1 cellular context compared by ENCODE assay signal in the genomic region with DNA sequence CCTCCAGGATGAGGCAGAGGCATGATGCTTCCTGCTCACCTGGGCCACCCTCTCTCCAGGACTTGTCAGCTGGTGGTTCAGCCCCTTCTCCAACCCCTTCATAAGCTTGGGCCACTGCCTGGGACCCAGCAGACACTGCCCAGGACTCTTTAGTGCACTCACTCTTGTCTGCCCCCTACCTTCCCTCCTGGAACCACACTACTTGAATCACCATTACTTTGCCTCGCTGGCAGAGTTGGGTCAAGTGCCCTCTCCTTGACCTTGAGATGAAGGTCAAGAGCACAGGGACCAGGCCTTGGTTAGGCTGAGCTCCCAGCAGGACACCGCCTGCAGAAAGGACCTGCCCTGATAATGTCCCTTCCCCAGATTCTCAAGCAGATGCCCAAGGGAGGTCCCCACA.
TF ChIP-seq lines count a peak whose summit lies in the region.

No MANE protein-coding gene starts in this region.

TF ChIP-seq in IMR-90, 13 proteins besides CTCF, POLR2A, EP300 and RAD21 (continued from another document):
- TF ChIP-seq, protein P1, sequence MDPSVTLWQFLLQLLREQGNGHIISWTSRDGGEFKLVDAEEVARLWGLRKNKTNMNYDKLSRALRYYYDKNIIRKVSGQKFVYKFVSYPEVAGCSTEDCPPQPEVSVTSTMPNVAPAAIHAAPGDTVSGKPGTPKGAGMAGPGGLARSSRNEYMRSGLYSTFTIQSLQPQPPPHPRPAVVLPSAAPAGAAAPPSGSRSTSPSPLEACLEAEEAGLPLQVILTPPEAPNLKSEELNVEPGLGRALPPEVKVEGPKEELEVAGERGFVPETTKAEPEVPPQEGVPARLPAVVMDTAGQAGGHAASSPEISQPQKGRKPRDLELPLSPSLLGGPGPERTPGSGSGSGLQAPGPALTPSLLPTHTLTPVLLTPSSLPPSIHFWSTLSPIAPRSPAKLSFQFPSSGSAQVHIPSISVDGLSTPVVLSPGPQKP (IDR thresholded peaks at IDR 0.05; ENCODE audit: borderline replicate concordance, low read depth, low read length) = no peak
- no peak for TF ChIP-seq CHD1 (IDR thresholded peaks at IDR 0.05; ENCODE audit: low read depth, low read length)
- no peak for TF ChIP-seq RCOR1 (IDR thresholded peaks at IDR 0.05; ENCODE audit: insufficient replicate concordance, low read length)
- TF ChIP-seq BHLHE40 (IDR thresholded peaks at IDR 0.05; ENCODE audit: low read depth, low read length) = no peak
- TF ChIP-seq NFE2L2 (IDR thresholded peaks at IDR 0.05; ENCODE audit: low read depth, low read length) = no peak
- no peak for TF ChIP-seq MAZ (IDR thresholded peaks at IDR 0.05; ENCODE audit: borderline replicate concordance, low read depth, low read length)
- no peak for TF ChIP-seq RFX5 (IDR thresholded peaks at IDR 0.05; ENCODE audit: low read depth, low read length)
- TF ChIP-seq FOS (IDR thresholded peaks at IDR 0.05; ENCODE audit: low read depth, low read length) = no peak
